17 cellular contexts compared by ENCODE assay signal in genomic region chr4:24603343-24603742, GRCh38. TPM values are rescaled to one million over a fixed set of nuclear protein-coding genes. Genes with fewer than 3 reads are reported as not detected.
DNase-seq lines count a peak whose midpoint lies in the region; ATAC-seq and TF ChIP-seq lines count a peak whose summit lies in the region.
"Had no signal": no experiment of that assay in that cellular context is flagged by ENCODE, and none has a peak within 500 bp of the region (broad histone marks: within the 10 kb centered on the region; RNA-seq: fewer than 3 reads in every experiment).

No MANE protein-coding gene starts in this region.

- intact Hi-C loops in Right ventricle myocardium inferior (cut with DNase I), result no loop called here
- intact Hi-C loops in left ventricle myocardium inferior (cut with micrococcal nuclease), result no loop called here
- intact Hi-C loops in lower lobe of right lung (cut with DNase I), result no loop called here
- intact Hi-C loops in upper lobe of right lung (cut with DNase I), result no loop called here

- H3K36me3 Mint-ChIP-seq in endodermal cell (ENCODE audit: low read depth), result no peaks in the 10 kb centered on the region
- H3K36me3 Mint-ChIP-seq: CD4-positive, alpha-beta memory T cell had no signal

- H3K4me1 ChIP-seq in right atrium auricular region (no peaks in the 10 kb centered on the region), left ventricle myocardium inferior (peaks cover 13% of the 10 kb centered on the region), lower lobe of right lung (no peaks in the 10 kb centered on the region), upper lobe of right lung (no peaks in the 10 kb centered on the region), endodermal cell (ENCODE audit: control insufficient read depth, insufficient read depth, low read length) (no peaks in the 10 kb centered on the region)

- H3K36me3 ChIP-seq in right atrium auricular region (no peaks in the 10 kb centered on the region), left ventricle myocardium inferior (no peaks in the 10 kb centered on the region), lower lobe of right lung (no peaks in the 10 kb centered on the region), upper lobe of right lung (no peaks in the 10 kb centered on the region), endodermal cell (ENCODE audit: control insufficient read depth, insufficient read depth, low read length) (no peaks in the 10 kb centered on the region)

- H3K4me1 Mint-ChIP-seq in endodermal cell, result peaks cover 16% of the 10 kb centered on the region

- no peak overlapping the region for H3K4me3 Mint-ChIP-seq in endodermal cell
- H3K4me3 Mint-ChIP-seq: CD4-positive, alpha-beta memory T cell; H9 had no signal

- peak; percentile 75 for DNase-seq in Right ventricle myocardium inferior (ENCODE audit: missing footprints)
- no peak for DNase-seq in right atrium auricular region (ENCODE audit: low spot score)
- peak; percentile 47 for DNase-seq in left ventricle myocardium inferior
- DNase-seq in lower lobe of right lung, result no peak
- DNase-seq in upper lobe of right lung, result no peak
- no peak for DNase-seq in endodermal cell
- DNase-seq in stimulated activated CD4-positive, alpha-beta T cell treated with anti-CD3 and anti-CD28 coated beads, Interleukin-4, amount 100 ng/mL, for 4 hours, result no peak
- DNase-seq: AML-193; CD4-positive, alpha-beta memory T cell; DMS153; DMS79; GDM1; H9 had no signal

- no peaks in the 10 kb centered on the region for H3K27me3 Mint-ChIP-seq in endodermal cell (ENCODE audit: insufficient read depth)

- no peak overlapping the region for H3K9ac ChIP-seq in endodermal cell (ENCODE audit: extremely low read depth, low read length, poor library complexity, severe bottlenecking)

- H3K27me3 ChIP-seq in right atrium auricular region (no peaks in the 10 kb centered on the region), left ventricle myocardium inferior (ENCODE audit: low read depth) (no peaks in the 10 kb centered on the region), lower lobe of right lung (ENCODE audit: low read depth) (no peaks in the 10 kb centered on the region), upper lobe of right lung (no peaks in the 10 kb centered on the region), endodermal cell (ENCODE audit: control insufficient read depth, insufficient read depth, low read length, poor library complexity, severe bottlenecking) (no peaks in the 10 kb centered on the region)

- 91 to 92% methylated on average over 6 of the region's 6 CpGs for WGBS in endodermal cell (ENCODE audit: insufficient coverage in 1 of 2, insufficient read length in 1 of 2), 2 experiments

- no peak overlapping the region for H3K27ac Mint-ChIP-seq in endodermal cell
- H3K27ac Mint-ChIP-seq: CD4-positive, alpha-beta memory T cell; H9 had no signal

- no peaks in the 10 kb centered on the region for H3K9me3 Mint-ChIP-seq in endodermal cell
- H3K9me3 Mint-ChIP-seq: H9 had no signal

- H3K9me3 ChIP-seq in right atrium auricular region, result no peaks in the 10 kb centered on the region
- H3K9me3 ChIP-seq in left ventricle myocardium inferior (replicated peaks), result no peaks in the 10 kb centered on the region
- no peaks in the 10 kb centered on the region for H3K9me3 ChIP-seq in lower lobe of right lung
- no peaks in the 10 kb centered on the region for H3K9me3 ChIP-seq in upper lobe of right lung
- no peaks in the 10 kb centered on the region for H3K9me3 ChIP-seq in endodermal cell (ENCODE audit: control insufficient read depth, low read length)
- H3K9me3 ChIP-seq: A549 had no signal

- H3K4me3 ChIP-seq in right atrium auricular region, result no peak overlapping the region
- H3K4me3 ChIP-seq in left ventricle myocardium inferior, result no peak overlapping the region
- no peak overlapping the region for H3K4me3 ChIP-seq in lower lobe of right lung
- no peak overlapping the region for H3K4me3 ChIP-seq in upper lobe of right lung
- no peak overlapping the region for H3K4me3 ChIP-seq in endodermal cell (ENCODE audit: low read length)
- H3K4me3 ChIP-seq: A549 had no signal

- no peak overlapping the region for H3K27ac ChIP-seq in right atrium auricular region
- H3K27ac ChIP-seq in left ventricle myocardium inferior (replicated peaks), result peak overlapping the region; percentile 56
- H3K27ac ChIP-seq in lower lobe of right lung, result peak overlapping the region; percentile 41
- no peak overlapping the region for H3K27ac ChIP-seq in upper lobe of right lung
- H3K27ac ChIP-seq in endodermal cell (ENCODE audit: low read depth, low read length), result no peak overlapping the region
- H3K27ac ChIP-seq: 22Rv1, A549, C4-2B had no signal

- TF ChIP-seq CTCF in right atrium auricular region (IDR thresholded peaks at IDR 0.05) (no peak), left ventricle myocardium inferior (IDR thresholded peaks at IDR 0.05; ENCODE audit: borderline replicate concordance) (no peak), lower lobe of right lung (IDR thresholded peaks at IDR 0.05) (no peak), upper lobe of right lung (IDR thresholded peaks at IDR 0.05) (no peak), endodermal cell (conservative IDR thresholded peaks at IDR 0.05) (no peak)

- ATAC-seq in Right ventricle myocardium inferior, result peak; percentile 83
- peak; percentile 73 for ATAC-seq in lower lobe of right lung
- ATAC-seq in upper lobe of right lung, result peak; percentile 79
- no peak for ATAC-seq in GM21825 (IDR thresholded peaks at IDR 0.05; ENCODE audit: unreplicated experiment)
- ATAC-seq: A549 had no signal

RNA-seq across cellular contexts. Expression of gene DHX15, which starts 19.0 kb away (rescaled TPM):
- total RNA-seq in Right ventricle myocardium inferior, result 53.9 TPM
- total RNA-seq in right atrium auricular region, result 10 to 100 TPM; 59.7 to 62.4 TPM
- total RNA-seq in left ventricle myocardium inferior, result 50.7 TPM
- 93.2 TPM for total RNA-seq in lower lobe of right lung
- total RNA-seq in upper lobe of right lung, result 101 TPM
- 100 to 1,000 TPM; 193 to 195 TPM for total RNA-seq in endodermal cell
- polyA plus RNA-seq in endodermal cell (2013, experiment 1 of 2), result 181 TPM
- polyA plus RNA-seq in endodermal cell (2013, experiment 2 of 2), result 165 TPM

Comparison
In these comparisons a context has a peak if more than half of its experiments do, and no peak if none do; other contexts are left out.
1. DNase-seq: peak in Right ventricle myocardium inferior (single experiment) and left ventricle myocardium inferior (single experiment); none in right atrium auricular region (single experiment), lower lobe of right lung (single experiment), upper lobe of right lung (single experiment), endodermal cell (single experiment) and stimulated activated CD4-positive, alpha-beta T cell treated with anti-CD3 and anti-CD28 coated beads, Interleukin-4, amount 100 ng/mL, for 4 hours (0 of 2).
2. H3K27ac ChIP-seq: peak in left ventricle myocardium inferior (single experiment) and lower lobe of right lung (single experiment); none in right atrium auricular region (0 of 2), upper lobe of right lung (single experiment) and endodermal cell (single experiment).